8 cellular contexts compared by ENCODE assay signal in genomic region chr18:62186656-62187542, GRCh38. TPM values are rescaled to one million over a fixed set of nuclear protein-coding genes. Genes with fewer than 3 reads are reported as not detected.
DNase-seq lines count a peak whose midpoint lies in the region; ATAC-seq and TF ChIP-seq lines count a peak whose summit lies in the region.

Gene PIGN (minus strand): TSS chr18:62187056. CDS start chr18:62161353, 25,703 bp downstream.
Gene RELCH (plus strand): TSS chr18:62187255. CDS start chr18:62187506, 251 bp downstream.

- no peak for TF ChIP-seq CTCF in KMS-11 (conservative IDR thresholded peaks at IDR 0.05; ENCODE audit: low read depth, low read length)
- TF ChIP-seq CTCF in Peyer's patch (IDR thresholded peaks at IDR 0.05) = peak in 1 of 6 experiments; percentile 8

- H3K27me3 ChIP-seq in KMS-11 (ENCODE audit: insufficient read depth, low read depth) (no peaks in the 10 kb centered on the region), Peyer's patch (no peaks in the 10 kb centered on the region), muscle layer of colon (ENCODE audit: control insufficient read depth in 1 of 2, insufficient read depth in 2 of 2, low read length in 2 of 2) (no peaks in the 10 kb centered on the region)

- no peaks in the 10 kb centered on the region for H3K36me3 ChIP-seq in KMS-11 (ENCODE audit: insufficient read depth)
- H3K36me3 ChIP-seq in Peyer's patch = no peaks in the 10 kb centered on the region
- no peaks in the 10 kb centered on the region for H3K36me3 ChIP-seq in muscle layer of colon (ENCODE audit: insufficient read depth, low read length)

- peaks cover 79% of the 10 kb centered on the region for H3K79me2 ChIP-seq in KMS-11 (ENCODE audit: insufficient read depth, low read depth)

- H3K4me3 ChIP-seq in KMS-11 (IDR thresholded peaks at IDR 0.05; ENCODE audit: insufficient read depth, low read depth, low read length) (peak within 1 kb of the TSS; percentile 4), Peyer's patch (peak within 1 kb of the TSS; percentile 73 to 97 (median 84)), muscle layer of colon (ENCODE audit: low read depth in 1 of 2, low read length in 2 of 2) (peak within 1 kb of the TSS; percentile 97 to 98)

- H3K4me1 ChIP-seq in KMS-11 (ENCODE audit: low read depth, poor library complexity, severe bottlenecking) (peaks cover 42% of the 10 kb centered on the region), Peyer's patch (peaks cover 0 to 23% (median 2%) of the 10 kb centered on the region in 4 donors), muscle layer of colon (ENCODE audit: insufficient read depth, low read length) (peaks cover 27% of the 10 kb centered on the region)

- H2AFZ ChIP-seq in KMS-11 (ENCODE audit: low read depth) = peak within 1 kb of the TSS; percentile 85

- no peaks in the 10 kb centered on the region for H3K9me3 ChIP-seq in Peyer's patch
- H3K9me3 ChIP-seq in muscle layer of colon (ENCODE audit: low read length) = no peaks in the 10 kb centered on the region

- H3K9ac ChIP-seq in KMS-11 (peak within 1 kb of the TSS; percentile 80), muscle layer of colon (ENCODE audit: low read length) (peak within 1 kb of the TSS; percentile 80)

- ATAC-seq in GM21737 (IDR thresholded peaks at IDR 0.05; ENCODE audit: unreplicated experiment) (peak; percentile 89), esophagus mucosa (peak; percentile 98)

- TF ChIP-seq POLR2A in Peyer's patch (IDR thresholded peaks at IDR 0.05) = peak; percentile 85 to 96

- DNase-seq in DMS53 treated with DMSO at 0.1 percent for 48 hours (lab: John Stamatoyannopoulos, UW; ENCODE audit: unreplicated experiment) (peak; percentile 99), Peyer's patch (peak; percentile 95 to 99 (median 98))
- DNase-seq in activated T-cell treated with anti-CD3 and anti-CD28 coated beads, Interleukin-2, amount 50 U/mL, for 48 hours = peak; percentile 93 to 94
- peak; percentile 85 for DNase-seq in stimulated activated CD8-positive, alpha-beta memory T cell treated with anti-CD3 and anti-CD28 coated beads, Interleukin-7, amount 100 ng/mL, for 24 hours (ENCODE audit: low read depth)

- H3K27ac ChIP-seq in KMS-11 (peak within 1 kb of the TSS; percentile 60), Peyer's patch (peak within 1 kb of the TSS; percentile 76 to 88 (median 82)), muscle layer of colon (ENCODE audit: low read depth, low read length) (peak within 1 kb of the TSS; percentile 79)

- peaks cover 24% of the 10 kb centered on the region for H4K20me1 ChIP-seq in KMS-11 (ENCODE audit: insufficient read depth)

- H3K4me2 ChIP-seq in KMS-11 = peak within 1 kb of the TSS; percentile 96

RNA-seq across cellular contexts. Expression of gene PIGN, which starts in this region (rescaled TPM):
- total RNA-seq in Peyer's patch = 10 to 100 TPM; 35.4 to 49.2 (median 42.3) TPM
- total RNA-seq in esophagus mucosa = 37.1 TPM

RNA-seq across cellular contexts. Expression of gene RELCH, which starts in this region (rescaled TPM):
- total RNA-seq in Peyer's patch = 10 to 100 TPM; 51.1 to 71.6 (median 55.6) TPM
- total RNA-seq in esophagus mucosa = 54.4 TPM

Comparison
In these comparisons a context has a peak if more than half of its experiments do, and no peak if none do; other contexts are left out.
1. Peak in every context shown above with its lines: DNase-seq, ATAC-seq, H3K4me3 ChIP-seq and H3K27ac ChIP-seq.
2. H3K4me3 ChIP-seq: peak in every context shown above with its lines; median percentile 98 in muscle layer of colon; 84 in Peyer's patch; 4 in KMS-11.